31 cellular contexts compared by ENCODE assay signal in genomic region chr14:94543450-94544123, GRCh38. TPM values are rescaled to one million over a fixed set of nuclear protein-coding genes. Genes with fewer than 3 reads are reported as not detected.
A peak's percentile ranks its signal among the peaks of the same experiment; 100 is the strongest.
DNase-seq lines count a peak whose midpoint lies in the region; ATAC-seq, FAIRE-seq and TF ChIP-seq lines count a peak whose summit lies in the region.
"Had no signal": no experiment of that assay in that cellular context is flagged by ENCODE, and none has a peak within 500 bp of the region (broad histone marks: within the 10 kb centered on the region; RNA-seq: fewer than 3 reads in every experiment).

No MANE protein-coding gene starts in this region.

- TF ChIP-seq CTCF in RWPE1 (conservative IDR thresholded peaks at IDR 0.05; ENCODE audit: low read depth) = no peak
- no peak for TF ChIP-seq CTCF in pancreas (IDR thresholded peaks at IDR 0.05)

- H2AFZ ChIP-seq in neuronal stem cell (ENCODE audit: low read length) = no peak overlapping the region

- no peak overlapping the region for H4K8ac ChIP-seq in neuronal stem cell (ENCODE audit: low read depth, low read length)

- H3K23ac ChIP-seq in neuronal stem cell (ENCODE audit: low read depth, low read length, poor library complexity) = no peak overlapping the region

- H3K9me3 ChIP-seq in esophagus (ENCODE audit: control insufficient read depth in 2 of 2, insufficient read depth in 1 of 2, low read depth in 1 of 2, low read length in 1 of 2) (no peaks in the 10 kb centered on the region), pancreas (no peaks in the 10 kb centered on the region), neuronal stem cell (replicated peaks in 1 of 2; ENCODE audit: control insufficient read depth in 2 of 2, insufficient read depth in 1 of 2, low read depth in 1 of 2, low read length in 2 of 2) (no peaks in the 10 kb centered on the region)
- H3K9me3 ChIP-seq: BE2C, SK-N-SH had no signal

- POLR2A ChIA-PET in RWPE1 (lab: Yijun Ruan, JAX; ENCODE audit: low non-redundant PET) = no interaction called here

- H3K79me1 ChIP-seq in neuronal stem cell (ENCODE audit: low read depth, low read length) = no peaks in the 10 kb centered on the region

- H3K4me3 ChIP-seq in esophagus (ENCODE audit: low read depth in 1 of 2, low read length in 2 of 2) (no peak overlapping the region), pancreas (no peak overlapping the region), neuronal stem cell (ENCODE audit: low read length in 2 of 2) (no peak overlapping the region)
- H3K4me3 ChIP-seq: left ventricle myocardium inferior had no signal

- WGBS in esophagus, 2 donors = 45 to 56% methylated on average over 15 of the region's 15 CpGs
- 60 to 65% methylated on average over 15 of the region's 15 CpGs for WGBS in pancreas, 2 donors
- WGBS in neuronal stem cell (ENCODE audit: extremely low coverage in 2 of 2, insufficient read length in 2 of 2, insufficient replicate concordance in 1 of 2), 2 donors = no CpG with 5 or more reads among the region's 15 CpGs

- H3K14ac ChIP-seq in neuronal stem cell (ENCODE audit: low read length) = no peak overlapping the region

- H3K27me3 ChIP-seq in esophagus (ENCODE audit: control insufficient read depth in 1 of 2, insufficient read depth in 2 of 2, low read length in 2 of 2) (no peaks in the 10 kb centered on the region), pancreas (no peaks in the 10 kb centered on the region), neuronal stem cell (ENCODE audit: control insufficient read depth in 3 of 3, insufficient read depth in 3 of 3, low read depth in 1 of 3, low read length in 3 of 3) (no peaks in the 10 kb centered on the region)
- H3K27me3 ChIP-seq: BE2C had no signal

- no peak overlapping the region for H2BK12ac ChIP-seq in neuronal stem cell (ENCODE audit: low read length)

- H3K4ac ChIP-seq in neuronal stem cell (ENCODE audit: low read length) = no peak overlapping the region

- H2AK5ac ChIP-seq in neuronal stem cell (ENCODE audit: low read depth, low read length) = no peak overlapping the region

- ATAC-seq in pancreas = peak; percentile 35 to 71 (median 59)
- no peak for ATAC-seq in HG03108 (IDR thresholded peaks at IDR 0.05; ENCODE audit: unreplicated experiment)
- ATAC-seq: natural killer cell; sciatic nerve; stimulated activated effector memory CD8-positive, alpha-beta T cell treated with anti-CD3 and anti-CD28 coated beads, Interleukin-12 subunit alpha, Interleukin-12 subunit beta, amount 100 ng/mL, for 72 hours had no signal

- H2BK15ac ChIP-seq in neuronal stem cell (ENCODE audit: low read length) = no peak overlapping the region

- CTCF ChIA-PET in RWPE1 (lab: Yijun Ruan, JAX) = interaction anchor here (0.5 kb wide), 1 partner anchor 364 kb away, joined by 6 read pairs; no protein-coding TSS in a partner anchor

- peak; percentile 30 for DNase-seq in ELF-1 (ENCODE audit: low read depth, low spot score)
- peak; percentile 64 for DNase-seq in RWPE1 (ENCODE audit: low spot score)
- DNase-seq in pancreas = no peak
- no peak for DNase-seq in NCI-H187 (lab: John Stamatoyannopoulos, UW)
- no peak for DNase-seq in neuronal stem cell (ENCODE audit: low spot score)
- DNase-seq in ecto neural progenitor cell (ENCODE audit: low spot score) = no peak
- DNase-seq: activated CD4-positive, alpha-beta memory T cell treated with anti-CD3 and anti-CD28 coated beads, Interleukin-2, amount 10 ng/mL, durations not matched to agents 7 days and 5 days; activated CD4-positive, CD25-positive, alpha-beta regulatory T cell treated with anti-CD3 and anti-CD28 coated beads, Interleukin-2, amount 50 U/mL, for 72 hours; amygdala; BE2C; DMS153; hypothalamus; left ventricle myocardium inferior; natural killer cell; NCI-H1436 treated with DMSO at 0.1 percent for 48 hours; NCI-H446 treated with DMSO at 0.1 percent for 48 hours; SK-N-SH; stimulated activated CD4-positive, alpha-beta T cell treated with anti-CD3 and anti-CD28 coated beads, Interleukin-12 subunit alpha, Interleukin-12 subunit beta, amount 100 ng/mL, for 4 hours; stimulated activated CD4-positive, alpha-beta T cell treated with anti-CD3 and anti-CD28 coated beads, Interleukin-4, amount 100 ng/mL, for 24 hours had no signal

- no peak overlapping the region for H3K18ac ChIP-seq in neuronal stem cell (ENCODE audit: low read length)

- peak overlapping the region; percentile 92 for H3K27ac ChIP-seq in RWPE1
- peak overlapping the region; percentile 77 to 81 for H3K27ac ChIP-seq in esophagus (ENCODE audit: low read depth in 2 of 2, low read length in 1 of 2)
- no peak overlapping the region for H3K27ac ChIP-seq in pancreas
- H3K27ac ChIP-seq in neuronal stem cell (replicated peaks; ENCODE audit: low read length) = no peak overlapping the region
- H3K27ac ChIP-seq: KMS-11, left ventricle myocardium inferior had no signal

- intact Hi-C loops in pancreas (cut with DNase I) = loop anchor here in 1 of 3 donors (10.0 kb wide), 1 partner anchor 99 kb away; no protein-coding TSS in a partner anchor

- no peak overlapping the region for H2BK120ac ChIP-seq in neuronal stem cell (ENCODE audit: low read depth, low read length)

- H3K4me1 ChIP-seq in esophagus (ENCODE audit: control insufficient read depth in 2 of 2, insufficient read depth in 2 of 2, low read length in 1 of 2) (peaks cover 0 to 16% of the 10 kb centered on the region in 2 donors), pancreas (peaks cover 0 to 3% (median 0%) of the 10 kb centered on the region in 3 donors), neuronal stem cell (ENCODE audit: control insufficient read depth in 2 of 2, insufficient read depth in 1 of 2, low read depth in 1 of 2, low read length in 2 of 2) (peaks cover 0 to 8% of the 10 kb centered on the region in 2 donors)
- H3K4me1 ChIP-seq: BE2C had no signal

- H4K91ac ChIP-seq in neuronal stem cell (ENCODE audit: low read depth, low read length, poor library complexity) = no peak overlapping the region

- no peak overlapping the region for H3K4me2 ChIP-seq in neuronal stem cell (ENCODE audit: insufficient read depth, low read length, poor library complexity, severe bottlenecking)
- H3K4me2 ChIP-seq: KMS-11, SK-N-SH had no signal

- FAIRE-seq in pancreas (lab: Jason Lieb, UNC) = no peak
- FAIRE-seq: TTC549 had no signal

- H3K36me3 ChIP-seq in esophagus (ENCODE audit: control insufficient read depth in 2 of 2, insufficient read depth in 2 of 2, low read length in 1 of 2) = no peaks in the 10 kb centered on the region
- no peaks in the 10 kb centered on the region for H3K36me3 ChIP-seq in pancreas
- no peaks in the 10 kb centered on the region for H3K36me3 ChIP-seq in neuronal stem cell (replicated peaks in 1 of 2; ENCODE audit: control insufficient read depth in 2 of 2, insufficient read depth in 2 of 2, low read length in 2 of 2)
- H3K36me3 ChIP-seq: BE2C, left ventricle myocardium inferior had no signal

- no peak overlapping the region for H2BK5ac ChIP-seq in neuronal stem cell (ENCODE audit: low read length)

- no peak overlapping the region for H3K9ac ChIP-seq in neuronal stem cell (ENCODE audit: low read depth, low read length, poor library complexity)
- H3K9ac ChIP-seq: KMS-11, SK-N-SH had no signal

RNA-seq across cellular contexts. Expression of gene SERPINA4, which starts 17.7 kb away (rescaled TPM):
- polyA plus RNA-seq in esophagus (not detected), pancreas (100 to 1,000 TPM; 103 to 119 TPM)
- total RNA-seq in pancreas = 10 to 100 TPM; 51.5 to 88.5 (median 59.7) TPM
- not detected for polyA plus RNA-seq in neuronal stem cell (2013, experiment 1 of 2)
- polyA plus RNA-seq in neuronal stem cell (2013, experiment 2 of 2) = not detected
- total RNA-seq: A673; activated CD4-positive, alpha-beta memory T cell treated with anti-CD3 and anti-CD28 coated beads, Interleukin-2, amount 10 ng/mL, durations not matched to agents 7 days and 5 days; activated T-helper 2 cell treated with anti-CD3 and anti-CD28 coated beads, Interferon-gamma antibody, Interleukin-2, Interleukin-4, amounts not matched to agents 10 μg/mL and 5 μg/mL and 100 μg/mL, durations not matched to agents 14 hours and 24 hours and 36 hours; cardiac septum; G401; left ventricle myocardium inferior; natural killer cell; OCI-LY7; sciatic nerve had no signal
- polyA plus RNA-seq: SK-N-SH had no signal

RNA-seq across cellular contexts. Expression of gene SERPINA12, which starts 34.3 kb away (rescaled TPM):
- polyA plus RNA-seq in esophagus = not detected
- total RNA-seq in pancreas = not detected
- polyA plus RNA-seq in pancreas = not detected
- polyA plus RNA-seq in neuronal stem cell (2013, experiment 1 of 2) = not detected
- not detected for polyA plus RNA-seq in neuronal stem cell (2013, experiment 2 of 2)
- total RNA-seq: A673; activated CD4-positive, alpha-beta memory T cell treated with anti-CD3 and anti-CD28 coated beads, Interleukin-2, amount 10 ng/mL, durations not matched to agents 7 days and 5 days; activated T-helper 2 cell treated with anti-CD3 and anti-CD28 coated beads, Interferon-gamma antibody, Interleukin-2, Interleukin-4, amounts not matched to agents 10 μg/mL and 5 μg/mL and 100 μg/mL, durations not matched to agents 14 hours and 24 hours and 36 hours; cardiac septum; G401; left ventricle myocardium inferior; mononuclear cell; natural killer cell; OCI-LY7; sciatic nerve had no signal
- polyA plus RNA-seq: SK-N-SH had no signal

RNA-seq across cellular contexts. Expression of gene SERPINA5, which starts 37.6 kb away (rescaled TPM):
- polyA plus RNA-seq in esophagus = under 1 TPM; 0.10 to 0.16 TPM
- 100 to 1,000 TPM in 1 of 6 donors, 10 to 100 TPM in 5; 52.3 to 130 (median 96.0) TPM for total RNA-seq in pancreas
- 100 to 1,000 TPM in 1 of 2 donors, 10 to 100 TPM in 1; 67.2 to 139 TPM for polyA plus RNA-seq in pancreas
- 2.4 TPM for polyA plus RNA-seq in neuronal stem cell (2013, experiment 1 of 2)
- polyA plus RNA-seq in neuronal stem cell (2013, experiment 2 of 2) = 2.5 TPM
- total RNA-seq: A673; activated CD4-positive, alpha-beta memory T cell treated with anti-CD3 and anti-CD28 coated beads, Interleukin-2, amount 10 ng/mL, durations not matched to agents 7 days and 5 days; activated T-helper 2 cell treated with anti-CD3 and anti-CD28 coated beads, Interferon-gamma antibody, Interleukin-2, Interleukin-4, amounts not matched to agents 10 μg/mL and 5 μg/mL and 100 μg/mL, durations not matched to agents 14 hours and 24 hours and 36 hours; G401; mononuclear cell; natural killer cell; OCI-LY7 had no signal

Comparison
In these comparisons a context has a peak if more than half of its experiments do, and no peak if none do; other contexts are left out.
1. DNase-seq: peak in ELF-1 (single experiment) and RWPE1 (single experiment); none in pancreas (0 of 6), NCI-H187 (0 of 2), neuronal stem cell (single experiment) and ecto neural progenitor cell (single experiment).
2. H3K27ac ChIP-seq: peak in RWPE1 (single experiment) and esophagus (2 of 2); none in pancreas (0 of 4) and neuronal stem cell (single experiment).
3. RNA of gene SERPINA4, which starts 17.7 kb away (polyA plus RNA-seq): 103 to 119 TPM in pancreas; not detected in esophagus; every median in the first group is over 100 times any median in the second.
4. RNA of gene SERPINA5, which starts 37.6 kb away (polyA plus RNA-seq): 67.2 to 139 TPM in pancreas; 0.10 to 0.16 TPM in esophagus; every median in the first group is over 10 times any median in the second.